Comparison of ENCODE assay signal across 8 cellular contexts in genomic region chr14:20461230-20462141, GRCh38. TPM values are rescaled to one million over a fixed set of nuclear protein-coding genes. Genes with fewer than 3 reads are reported as not detected.
DNase-seq lines count a peak whose midpoint lies in the region; ATAC-seq, FAIRE-seq and TF ChIP-seq lines count a peak whose summit lies in the region.

PIP4P1 (minus strand) TSS chr14:20461434; CDS start chr14:20461325, 109 bp downstream.

- peak within 1 kb of the TSS; percentile 94 for H3K4me3 ChIP-seq in AG04450 (ENCODE audit: low read depth, low read length)
- peak within 1 kb of the TSS; percentile 86 to 89 for H3K4me3 ChIP-seq in cardiac fibroblast (replicated peaks in 1 of 2; ENCODE audit: low read depth in 2 of 2, low read length in 2 of 2)
- H3K4me3 ChIP-seq in small intestine (ENCODE audit: low read depth in 1 of 2, low read length in 2 of 2) = peak within 1 kb of the TSS; percentile 71 to 78

- H3K9me3 Mint-ChIP-seq in WTC11 = no peaks in the 10 kb centered on the region

- H3K4me3 Mint-ChIP-seq in WTC11 = peak within 1 kb of the TSS; percentile 84

- CTCF ChIA-PET in AG04450 (lab: Charles Lee) (interaction anchor here (0.6 to 1.6 kb wide), 5 partner anchors 9 to 235 kb away, joined by 3 to 11 read pairs (median 3); no protein-coding TSS in a partner anchor), WTC11 (lab: Charles Lee) (interaction anchor here (1.0 to 4.2 kb wide), 14 partner anchors 8 to 396 kb away, joined by 3 to 21 read pairs (median 6); partner anchors contain the start of genes PARP2 and TTC5)

- H3K27me3 Mint-ChIP-seq in WTC11 (ENCODE audit: low read depth) = peaks cover 5% of the 10 kb centered on the region

- WGBS in small intestine, 3 donors = 0% methylated on average over 56 to 67 of the region's 67 CpGs

- H3K27ac ChIP-seq in AG04450 (ENCODE audit: low read depth, low read length) (peak within 1 kb of the TSS; percentile 78), small intestine (ENCODE audit: low read depth in 1 of 2, low read length in 1 of 2) (peak within 1 kb of the TSS; percentile 88 to 96)

- peak; percentile 95 for ATAC-seq in GM18909 (IDR thresholded peaks at IDR 0.05; ENCODE audit: poor library complexity, unreplicated experiment)
- peak; percentile 93 for ATAC-seq in HG03175 (IDR thresholded peaks at IDR 0.05; ENCODE audit: unreplicated experiment)
- ATAC-seq in WTC11 = peak; percentile 95

- H3K27ac Mint-ChIP-seq in WTC11 = peak within 1 kb of the TSS; percentile 98

- FAIRE-seq in small intestine (lab: Jason Lieb, UNC) = peak; percentile 96

- H3K27me3 ChIP-seq in AG04450 (ENCODE audit: control insufficient read depth, insufficient read depth, low read length) = no peaks in the 10 kb centered on the region
- no peaks in the 10 kb centered on the region for H3K27me3 ChIP-seq in small intestine (ENCODE audit: control insufficient read depth in 2 of 2, insufficient read depth in 2 of 2, low read length in 2 of 2)

- POLR2A ChIA-PET in AG04450 (lab: Yijun Ruan, JAX) = interaction anchor here (0.5 to 1.7 kb wide), 7 partner anchors 8 to 795 kb away, joined by 3 to 25 read pairs (median 9); partner anchors contain the start of genes PARP2 and PNP
- POLR2A ChIA-PET in WTC11 (lab: Charles Lee) = interaction anchor here (0.7 to 1.7 kb wide), 9 partner anchors 8 to 147 kb away, joined by 3 to 33 read pairs (median 4); partner anchors contain the start of genes PARP2, PNP and TEP1

- H3K4me1 Mint-ChIP-seq in WTC11 = peaks cover 16% of the 10 kb centered on the region

- peaks cover 7 to 9% of the 10 kb centered on the region in 2 donors for H3K36me3 ChIP-seq in small intestine (ENCODE audit: control insufficient read depth in 2 of 2, insufficient read depth in 2 of 2, low read length in 2 of 2)

- H3K4me1 ChIP-seq in small intestine (ENCODE audit: control insufficient read depth in 2 of 2, insufficient read depth in 1 of 2, low read depth in 1 of 2, low read length in 1 of 2) = peaks cover 2 to 7% of the 10 kb centered on the region in 2 donors

- TF ChIP-seq CTCF in AG04450 (IDR thresholded peaks at IDR 0.05; ENCODE audit: low read depth, low read length) (no peak), WTC11 (IDR thresholded peaks at IDR 0.05) (no peak), cardiac fibroblast (IDR thresholded peaks at IDR 0.05; ENCODE audit: low read depth, low read length) (no peak)

- DNase-seq in AG04450 (ENCODE audit: low read depth, low spot score) (peak; percentile 100), NCI-H226 (peak; percentile 100), WTC11 (ENCODE audit: low spot score) (peak; percentile 97), cardiac fibroblast (ENCODE audit: low read depth in 2 of 2) (peak; percentile 100), iPS-NIHi11 (ENCODE audit: low spot score) (peak; percentile 89), small intestine (peak; percentile 100)

- H3K9me3 ChIP-seq in AG04450 (ENCODE audit: control insufficient read depth, insufficient read depth, low read length) (no peaks in the 10 kb centered on the region; the same call in 1 of the 2 replicates), small intestine (ENCODE audit: control insufficient read depth, low read depth) (no peaks in the 10 kb centered on the region)

- H3K36me3 Mint-ChIP-seq in WTC11 = peaks cover 20% of the 10 kb centered on the region

TF ChIP-seq in WTC11, 78 proteins besides CTCF, POLR2A, EP300 and RAD21 (continues in another document):
- TF ChIP-seq ZNF425 (CRISPR knock-in tag; conservative IDR thresholded peaks at IDR 0.05) = no peak
- TF ChIP-seq NR3C1 (CRISPR knock-in tag; conservative IDR thresholded peaks at IDR 0.05; ENCODE audit: low read depth) = no peak
- TF ChIP-seq KAT7 (CRISPR knock-in tag; IDR thresholded peaks at IDR 0.05; ENCODE audit: borderline replicate concordance) = 0 out of 2 replicates have a peak, but pooled peaks have one; percentile 35
- no peak for TF ChIP-seq ATF1 (CRISPR knock-in tag; IDR thresholded peaks at IDR 0.05)
- no peak; the same call in 1 of the 2 replicates for TF ChIP-seq ZNF121 (CRISPR knock-in tag; IDR thresholded peaks at IDR 0.05)
- TF ChIP-seq, protein P1, sequence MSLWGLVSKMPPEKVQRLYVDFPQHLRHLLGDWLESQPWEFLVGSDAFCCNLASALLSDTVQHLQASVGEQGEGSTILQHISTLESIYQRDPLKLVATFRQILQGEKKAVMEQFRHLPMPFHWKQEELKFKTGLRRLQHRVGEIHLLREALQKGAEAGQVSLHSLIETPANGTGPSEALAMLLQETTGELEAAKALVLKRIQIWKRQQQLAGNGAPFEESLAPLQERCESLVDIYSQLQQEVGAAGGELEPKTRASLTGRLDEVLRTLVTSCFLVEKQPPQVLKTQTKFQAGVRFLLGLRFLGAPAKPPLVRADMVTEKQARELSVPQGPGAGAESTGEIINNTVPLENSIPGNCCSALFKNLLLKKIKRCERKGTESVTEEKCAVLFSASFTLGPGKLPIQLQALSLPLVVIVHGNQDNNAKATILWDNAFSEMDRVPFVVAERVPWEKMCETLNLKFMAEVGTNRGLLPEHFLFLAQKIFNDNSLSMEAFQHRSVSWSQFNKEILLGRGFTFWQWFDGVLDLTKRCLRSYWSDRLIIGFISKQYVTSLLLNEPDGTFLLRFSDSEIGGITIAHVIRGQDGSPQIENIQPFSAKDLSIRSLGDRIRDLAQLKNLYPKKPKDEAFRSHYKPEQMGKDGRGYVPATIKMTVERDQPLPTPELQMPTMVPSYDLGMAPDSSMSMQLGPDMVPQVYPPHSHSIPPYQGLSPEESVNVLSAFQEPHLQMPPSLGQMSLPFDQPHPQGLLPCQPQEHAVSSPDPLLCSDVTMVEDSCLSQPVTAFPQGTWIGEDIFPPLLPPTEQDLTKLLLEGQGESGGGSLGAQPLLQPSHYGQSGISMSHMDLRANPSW (CRISPR knock-in tag; conservative IDR thresholded peaks at IDR 0.05; ENCODE audit: low read depth) = no peak
- no peak for TF ChIP-seq PRDM15 (CRISPR knock-in tag; IDR thresholded peaks at IDR 0.05)

RNA-seq across cellular contexts. Expression of gene PIP4P1, which starts in this region (rescaled TPM):
- polyA plus RNA-seq in AG04450 (2011; rRNA removed) = 24.5 and 29.9 TPM in 2 replicates
- 38.4 and 45.8 TPM in 2 replicates for polyA minus RNA-seq in AG04450 (2011; rRNA and poly(A)+ RNA removed)
- total RNA-seq in WTC11 (2021) = 28.3 to 34.1 TPM (median 29.7 TPM) in 3 replicates
- polyA plus RNA-seq in small intestine = 10 to 100 TPM; 37.6 to 55.1 (median 53.7) TPM

Comparison
In these comparisons a context has a peak if more than half of its experiments do, and no peak if none do; other contexts are left out.
1. Peak in every context shown above with its lines: DNase-seq, ATAC-seq, H3K4me3 ChIP-seq and H3K27ac ChIP-seq.